ENCODE assay signal across 23 cellular contexts in genomic region chr5:102716017-102716416, GRCh38.
"Had no signal": no experiment of that assay in that cellular context is flagged by ENCODE, and none has a peak within 500 bp of the region (broad histone marks: within the 10 kb centered on the region; RNA-seq: fewer than 3 reads in every experiment).

No MANE protein-coding gene starts in this region.

- H3K27me3 ChIP-seq: Peyer's patch had no signal

- H3K4me1 Mint-ChIP-seq: activated B cell treated with CpG ODN at 0.5 μM for 24 hours; activated naive CD4-positive, alpha-beta T cell treated with anti-CD3 and anti-CD28 coated beads, Interleukin-2, amount 10 ng/mL, durations not matched to agents 7 days and 5 days; activated naive CD8-positive, alpha-beta T cell treated with anti-CD3 and anti-CD28 coated beads for 36 hours; T-cell had no signal

- H3K27ac ChIP-seq: Peyer's patch, RWPE1, SK-N-MC had no signal

- H3K36me3 Mint-ChIP-seq: activated naive CD4-positive, alpha-beta T cell treated with anti-CD3 and anti-CD28 coated beads, Interleukin-2, amount 10 ng/mL, durations not matched to agents 7 days and 5 days; activated naive CD8-positive, alpha-beta T cell treated with anti-CD3 and anti-CD28 coated beads for 36 hours; T-cell had no signal

- DNase-seq: activated B cell treated with CpG ODN at 0.5 μM for 24 hours; activated CD4-positive, alpha-beta T cell treated with anti-CD3 and anti-CD28 coated beads for 1 hour; activated CD4-positive, alpha-beta T cell treated with anti-CD3 and anti-CD28 coated beads, Interleukin-2, amount 10 ng/mL, durations not matched to agents 24 days and 14 days; activated CD4-positive, alpha-beta T cell treated with anti-CD3 and anti-CD28 coated beads, Interleukin-2, amount 50 U/mL, for 48 hours; activated CD8-positive, alpha-beta memory T cell treated with anti-CD3 and anti-CD28 coated beads for 24 hours; activated gamma-delta T cell treated with Interleukin-2 at 50 U/mL for 16 hours; activated naive CD4-positive, alpha-beta T cell treated with anti-CD3 and anti-CD28 coated beads, Interleukin-2, amount 10 ng/mL, durations not matched to agents 7 days and 5 days; activated naive CD8-positive, alpha-beta T cell treated with anti-CD3 and anti-CD28 coated beads for 36 hours; activated T-cell treated with anti-CD3 and anti-CD28 coated beads, Interleukin-2, amount 50 U/mL, for 48 hours; MM.1S; NCI-H1105; NCI-H1436; NCI-H1694 treated with DMSO at 0.1 percent for 48 hours; NCI-H2081 treated with DMSO at 0.1 percent for 48 hours; NCI-H446; NCI-H524; Peyer's patch; SHP77; T-cell; T1000 had no signal

- H3K36me3 ChIP-seq: Peyer's patch had no signal

- H3K4me3 Mint-ChIP-seq: activated B cell treated with CpG ODN at 0.5 μM for 24 hours; activated CD4-positive, alpha-beta T cell treated with anti-CD3 and anti-CD28 coated beads, Interleukin-2, amount 10 ng/mL, durations not matched to agents 24 days and 14 days; activated naive CD4-positive, alpha-beta T cell treated with anti-CD3 and anti-CD28 coated beads, Interleukin-2, amount 10 ng/mL, durations not matched to agents 7 days and 5 days; activated naive CD8-positive, alpha-beta T cell treated with anti-CD3 and anti-CD28 coated beads for 36 hours; T-cell had no signal

- H3K4me1 ChIP-seq: Peyer's patch had no signal

- H3K27me3 Mint-ChIP-seq: activated naive CD4-positive, alpha-beta T cell treated with anti-CD3 and anti-CD28 coated beads, Interleukin-2, amount 10 ng/mL, durations not matched to agents 7 days and 5 days had no signal

- H3K9me3 Mint-ChIP-seq: activated B cell treated with CpG ODN at 0.5 μM for 24 hours; activated CD4-positive, alpha-beta T cell treated with anti-CD3 and anti-CD28 coated beads, Interleukin-2, amount 10 ng/mL, durations not matched to agents 24 days and 14 days; activated naive CD4-positive, alpha-beta T cell treated with anti-CD3 and anti-CD28 coated beads, Interleukin-2, amount 10 ng/mL, durations not matched to agents 7 days and 5 days; activated naive CD8-positive, alpha-beta T cell treated with anti-CD3 and anti-CD28 coated beads for 36 hours; activated T-helper 2 cell treated with anti-CD3 and anti-CD28 coated beads, Interferon-gamma antibody, Interleukin-2, Interleukin-4, amounts not matched to agents 10 μg/mL and 5 μg/mL and 100 μg/mL, durations not matched to agents 14 hours and 24 hours and 36 hours had no signal

- H3K27ac Mint-ChIP-seq: activated B cell treated with CpG ODN at 0.5 μM for 24 hours; activated CD4-positive, alpha-beta T cell treated with anti-CD3 and anti-CD28 coated beads, Interleukin-2, amount 10 ng/mL, durations not matched to agents 24 days and 14 days; activated naive CD4-positive, alpha-beta T cell treated with anti-CD3 and anti-CD28 coated beads, Interleukin-2, amount 10 ng/mL, durations not matched to agents 7 days and 5 days; activated naive CD8-positive, alpha-beta T cell treated with anti-CD3 and anti-CD28 coated beads for 36 hours; activated T-helper 2 cell treated with anti-CD3 and anti-CD28 coated beads, Interferon-gamma antibody, Interleukin-2, Interleukin-4, amounts not matched to agents 10 μg/mL and 5 μg/mL and 100 μg/mL, durations not matched to agents 14 hours and 24 hours and 36 hours; T-cell had no signal

- H3K9me3 ChIP-seq: Peyer's patch had no signal

- H3K4me3 ChIP-seq: Peyer's patch, SK-N-MC had no signal

- ATAC-seq: T-cell had no signal
